In genomic region chr1:246629976-246630375, GRCh38 we compare ENCODE assay signal across 17 cellular contexts.
DNase-seq lines count a peak whose midpoint lies in the region; ATAC-seq and TF ChIP-seq lines count a peak whose summit lies in the region.
"Had no signal": no experiment of that assay in that cellular context is flagged by ENCODE, and none has a peak within 500 bp of the region (broad histone marks: within the 10 kb centered on the region; RNA-seq: fewer than 3 reads in every experiment).

No MANE protein-coding gene starts in this region.

- no peaks in the 10 kb centered on the region for H3K9me3 Mint-ChIP-seq in activated CD8-positive, alpha-beta T cell treated with anti-CD3 and anti-CD28 coated beads for 36 hours
- no peaks in the 10 kb centered on the region for H3K9me3 Mint-ChIP-seq in activated CD8-positive, alpha-beta T cell treated with anti-CD3 and anti-CD28 coated beads, Interleukin-2, amount 10 ng/mL, durations not matched to agents 7 days and 5 days (ENCODE audit: insufficient read depth)
- H3K9me3 Mint-ChIP-seq in stimulated activated memory B cell treated with anti-CD40 and anti-IgM and Interleukin-4, amounts not matched to agents 10 μg/mL and 1 μg/mL and 100 μg/mL, for 72 hours, result no peaks in the 10 kb centered on the region
- H3K9me3 Mint-ChIP-seq: T-helper 2 cell treated with Interferon-gamma antibody and Interleukin-4, amounts not matched to agents 5 μg/mL and 100 μg/mL, for 36 hours; type B pancreatic cell had no signal

- CTCF ChIA-PET in activated CD8-positive, alpha-beta T cell treated with anti-CD3 and anti-CD28 coated beads for 36 hours (lab: Charles Lee), result interaction anchor here (1.4 kb wide), 1 partner anchor 30 kb away, joined by 6 read pairs; no protein-coding TSS in a partner anchor
- CTCF ChIA-PET in activated CD8-positive, alpha-beta T cell treated with anti-CD3 and anti-CD28 coated beads, Interleukin-2, amount 10 ng/mL, durations not matched to agents 7 days and 5 days (lab: Charles Lee), result no interaction called here

- intact Hi-C loops in activated CD8-positive, alpha-beta T cell treated with anti-CD3 and anti-CD28 coated beads for 36 hours (cut with micrococcal nuclease), result no loop called here

- POLR2A ChIA-PET in activated CD8-positive, alpha-beta T cell treated with anti-CD3 and anti-CD28 coated beads for 36 hours (lab: Charles Lee), result interaction anchor here (0.7 to 0.9 kb wide), 2 partner anchors 96 to 149 kb away, joined by 3 read pairs; no protein-coding TSS in a partner anchor
- POLR2A ChIA-PET in activated CD8-positive, alpha-beta T cell treated with anti-CD3 and anti-CD28 coated beads, Interleukin-2, amount 10 ng/mL, durations not matched to agents 7 days and 5 days (lab: Charles Lee), result interaction anchor here (1.0 kb wide), 1 partner anchor 54 kb away, joined by 3 read pairs; no protein-coding TSS in a partner anchor

- no peaks in the 10 kb centered on the region for H3K27me3 Mint-ChIP-seq in activated CD8-positive, alpha-beta T cell treated with anti-CD3 and anti-CD28 coated beads for 36 hours
- H3K27me3 Mint-ChIP-seq in activated CD8-positive, alpha-beta T cell treated with anti-CD3 and anti-CD28 coated beads, Interleukin-2, amount 10 ng/mL, durations not matched to agents 7 days and 5 days (ENCODE audit: low read depth), result no peaks in the 10 kb centered on the region
- no peaks in the 10 kb centered on the region for H3K27me3 Mint-ChIP-seq in stimulated activated memory B cell treated with anti-CD40 and anti-IgM and Interleukin-4, amounts not matched to agents 10 μg/mL and 1 μg/mL and 100 μg/mL, for 72 hours
- H3K27me3 Mint-ChIP-seq: brain, type B pancreatic cell had no signal

- peaks cover 21% of the 10 kb centered on the region for H3K4me1 Mint-ChIP-seq in activated CD8-positive, alpha-beta T cell treated with anti-CD3 and anti-CD28 coated beads for 36 hours (ENCODE audit: low read depth)
- H3K4me1 Mint-ChIP-seq in activated CD8-positive, alpha-beta T cell treated with anti-CD3 and anti-CD28 coated beads, Interleukin-2, amount 10 ng/mL, durations not matched to agents 7 days and 5 days (ENCODE audit: low read depth), result no peaks in the 10 kb centered on the region
- H3K4me1 Mint-ChIP-seq in stimulated activated memory B cell treated with anti-CD40 and anti-IgM and Interleukin-4, amounts not matched to agents 10 μg/mL and 1 μg/mL and 100 μg/mL, for 72 hours, result peaks cover 21% of the 10 kb centered on the region

- DNase-seq in activated CD8-positive, alpha-beta T cell treated with anti-CD3 and anti-CD28 coated beads for 36 hours, result no peak
- DNase-seq in activated CD8-positive, alpha-beta T cell treated with anti-CD3 and anti-CD28 coated beads, Interleukin-2, amount 10 ng/mL, durations not matched to agents 7 days and 5 days, result no peak
- DNase-seq in NCI-H69 (lab: John Stamatoyannopoulos, UW) (no peak), NCI-H82 treated with DMSO at 0.1 percent for 48 hours (lab: John Stamatoyannopoulos, UW; ENCODE audit: unreplicated experiment) (no peak), amygdala (lab: John Stamatoyannopoulos, UW) (no peak)
- DNase-seq: 8988T; activated naive CD4-positive, alpha-beta T cell; gastrocnemius medialis; left ventricle myocardium superior; NCI-H1930; ovary had no signal

- peaks cover 34% of the 10 kb centered on the region for H3K36me3 Mint-ChIP-seq in activated CD8-positive, alpha-beta T cell treated with anti-CD3 and anti-CD28 coated beads for 36 hours (ENCODE audit: low read depth)
- peaks cover 43% of the 10 kb centered on the region for H3K36me3 Mint-ChIP-seq in activated CD8-positive, alpha-beta T cell treated with anti-CD3 and anti-CD28 coated beads, Interleukin-2, amount 10 ng/mL, durations not matched to agents 7 days and 5 days (ENCODE audit: low read depth)
- peaks cover 45% of the 10 kb centered on the region for H3K36me3 Mint-ChIP-seq in stimulated activated memory B cell treated with anti-CD40 and anti-IgM and Interleukin-4, amounts not matched to agents 10 μg/mL and 1 μg/mL and 100 μg/mL, for 72 hours

- H3K4me3 Mint-ChIP-seq in activated CD8-positive, alpha-beta T cell treated with anti-CD3 and anti-CD28 coated beads for 36 hours, result no peak overlapping the region
- H3K4me3 Mint-ChIP-seq in activated CD8-positive, alpha-beta T cell treated with anti-CD3 and anti-CD28 coated beads, Interleukin-2, amount 10 ng/mL, durations not matched to agents 7 days and 5 days, result no peak overlapping the region
- H3K4me3 Mint-ChIP-seq in stimulated activated memory B cell treated with anti-CD40 and anti-IgM and Interleukin-4, amounts not matched to agents 10 μg/mL and 1 μg/mL and 100 μg/mL, for 72 hours, result no peak overlapping the region
- H3K4me3 Mint-ChIP-seq: brain; T-helper 2 cell treated with Interferon-gamma antibody and Interleukin-4, amounts not matched to agents 5 μg/mL and 100 μg/mL, for 36 hours; type B pancreatic cell had no signal

- peak; percentile 45 for ATAC-seq in activated CD8-positive, alpha-beta T cell treated with anti-CD3 and anti-CD28 coated beads for 36 hours
- ATAC-seq in activated CD8-positive, alpha-beta T cell treated with anti-CD3 and anti-CD28 coated beads, Interleukin-2, amount 10 ng/mL, durations not matched to agents 7 days and 5 days, result no peak
- ATAC-seq in HG02588 (IDR thresholded peaks at IDR 0.05; ENCODE audit: unreplicated experiment) (peak; percentile 40), HG03135 (IDR thresholded peaks at IDR 0.05; ENCODE audit: unreplicated experiment) (peak; percentile 39)
- ATAC-seq in stimulated activated memory B cell treated with anti-CD40 and anti-IgM and Interleukin-4, amounts not matched to agents 10 μg/mL and 1 μg/mL and 100 μg/mL, for 72 hours, result peak; percentile 41
- ATAC-seq: gastrocnemius medialis, left ventricle myocardium superior had no signal

- no peak overlapping the region for H3K27ac Mint-ChIP-seq in activated CD8-positive, alpha-beta T cell treated with anti-CD3 and anti-CD28 coated beads for 36 hours
- H3K27ac Mint-ChIP-seq in activated CD8-positive, alpha-beta T cell treated with anti-CD3 and anti-CD28 coated beads, Interleukin-2, amount 10 ng/mL, durations not matched to agents 7 days and 5 days, result no peak overlapping the region
- no peak overlapping the region for H3K27ac Mint-ChIP-seq in stimulated activated memory B cell treated with anti-CD40 and anti-IgM and Interleukin-4, amounts not matched to agents 10 μg/mL and 1 μg/mL and 100 μg/mL, for 72 hours
- H3K27ac Mint-ChIP-seq: brain; T-helper 2 cell treated with Interferon-gamma antibody and Interleukin-4, amounts not matched to agents 5 μg/mL and 100 μg/mL, for 36 hours; type B pancreatic cell had no signal

- no peak for TF ChIP-seq CTCF in activated CD8-positive, alpha-beta T cell treated with anti-CD3 and anti-CD28 coated beads for 36 hours (IDR thresholded peaks at IDR 0.05)
